10 cellular contexts compared by ENCODE assay signal in genomic region chr9:84271887-84272556, GRCh38.
DNase-seq lines count a peak whose midpoint lies in the region; ATAC-seq and TF ChIP-seq lines count a peak whose summit lies in the region.
"Had no signal": no experiment of that assay in that cellular context is flagged by ENCODE, and none has a peak within 500 bp of the region (broad histone marks: within the 10 kb centered on the region; RNA-seq: fewer than 3 reads in every experiment).

No MANE protein-coding gene starts in this region.

- H3K9me3 ChIP-seq in IMR-90 (ENCODE audit: control insufficient read depth, insufficient read depth, low read length) (no peaks in the 10 kb centered on the region), MG63 (no peaks in the 10 kb centered on the region)

- H2BK20ac ChIP-seq in IMR-90 (ENCODE audit: low read depth, low read length) = 0 out of 2 replicates have a peak overlapping the region, but pooled peaks have one; percentile 5

- H3K27me3 Mint-ChIP-seq in endothelial cell (ENCODE audit: unreplicated experiment) (no peaks in the 10 kb centered on the region), nephron progenitor cell (ENCODE audit: low read depth, poor library complexity) (peaks cover 6% of the 10 kb centered on the region)

- H3K36me3 ChIP-seq in BJ (ENCODE audit: control insufficient read depth, insufficient read depth, low read length) (no peaks in the 10 kb centered on the region), IMR-90 (ENCODE audit: control insufficient read depth, insufficient read depth, low read length) (no peaks in the 10 kb centered on the region), MG63 (no peaks in the 10 kb centered on the region)

- no peak overlapping the region for H4K91ac ChIP-seq in IMR-90 (ENCODE audit: insufficient read depth, low read depth, low read length)

- H3K9me1 ChIP-seq in IMR-90 (ENCODE audit: insufficient read depth, low read length) = no peaks in the 10 kb centered on the region

- in situ Hi-C loops in IMR-90 (cut with MboI; ENCODE audit: low sequenced_read_pairs) = no loop called here

- no peak overlapping the region; the same call in 1 of the 2 replicates for H3K14ac ChIP-seq in IMR-90 (replicated peaks; ENCODE audit: low read depth, low read length)

- no peaks in the 10 kb centered on the region for H3K36me3 Mint-ChIP-seq in endothelial cell (ENCODE audit: low read depth, unreplicated experiment)
- no peaks in the 10 kb centered on the region for H3K36me3 Mint-ChIP-seq in nephron progenitor cell (ENCODE audit: low read depth)

- TF ChIP-seq CTCF in BJ (IDR thresholded peaks at IDR 0.05; ENCODE audit: insufficient read depth, low read depth, low read length) (no peak), IMR-90 (conservative IDR thresholded peaks at IDR 0.05; ENCODE audit: low read depth, low read length) (no peak), endothelial cell (IDR thresholded peaks at IDR 0.05; ENCODE audit: unreplicated experiment) (no peak), nephron progenitor cell (IDR thresholded peaks at IDR 0.05) (no peak)

- H4K5ac ChIP-seq in IMR-90 (ENCODE audit: low read depth, low read length) = no peak overlapping the region

- no peak overlapping the region for H3K9ac ChIP-seq in IMR-90 (ENCODE audit: low read depth, low read length)

- H3K27me3 ChIP-seq in BJ (ENCODE audit: control insufficient read depth, insufficient read depth, low read length) (no peaks in the 10 kb centered on the region), IMR-90 (ENCODE audit: control insufficient read depth, insufficient read depth, low read length) (no peaks in the 10 kb centered on the region), MG63 (no peaks in the 10 kb centered on the region)

- POLR2A ChIA-PET in BJ (lab: Charles Lee) (no interaction called here), IMR-90 (lab: Charles Lee; ENCODE audit: unreplicated experiment) (no interaction called here)

- no TSS peak for BruUV-seq in IMR-90 (replicated peaks; lab: Mats Ljungman, UMichigan)

- no peak for TF ChIP-seq RAD21 in IMR-90 (IDR thresholded peaks at IDR 0.05; ENCODE audit: low read length)

- H3K4me1 ChIP-seq in IMR-90 (ENCODE audit: control insufficient read depth, insufficient read depth, low read length) = peaks cover 4% of the 10 kb centered on the region; the same call in 1 of the 2 replicates

- H3K4me3 ChIP-seq in BJ (ENCODE audit: low read depth, low read length) = peak overlapping the region; percentile 42
- H3K4me3 ChIP-seq in IMR-90 (ENCODE audit: insufficient read depth, low read depth, low read length) = peak overlapping the region; percentile 24
- H3K4me3 ChIP-seq in MG63 = no peak overlapping the region

- H3K4me1 Mint-ChIP-seq in endothelial cell (ENCODE audit: unreplicated experiment) = peaks cover 5% of the 10 kb centered on the region
- peaks cover 19% of the 10 kb centered on the region for H3K4me1 Mint-ChIP-seq in nephron progenitor cell

- H3K9me3 Mint-ChIP-seq in endothelial cell (ENCODE audit: unreplicated experiment) (no peaks in the 10 kb centered on the region), nephron progenitor cell (no peaks in the 10 kb centered on the region)

- H3K27ac ChIP-seq in IMR-90 (ENCODE audit: insufficient read depth, low read length) = no peak overlapping the region

- H3K4me3 Mint-ChIP-seq in endothelial cell (ENCODE audit: unreplicated experiment) (peak overlapping the region; percentile 56), nephron progenitor cell (peak overlapping the region; percentile 75)

- no peak overlapping the region for H3K27ac Mint-ChIP-seq in endothelial cell (ENCODE audit: unreplicated experiment)
- H3K27ac Mint-ChIP-seq in nephron progenitor cell = no peak overlapping the region

- H2AK9ac ChIP-seq in IMR-90 (replicated peaks; ENCODE audit: low read depth, low read length, poor library complexity) = no peak overlapping the region

- H3K79me1 ChIP-seq in IMR-90 (ENCODE audit: low read depth in 1 of 2, low read length in 2 of 2) = no peaks in the 10 kb centered on the region

- ATAC-seq in IMR-90 (ENCODE audit: low read depth) (no peak), HG03565 (IDR thresholded peaks at IDR 0.05; ENCODE audit: unreplicated experiment) (no peak)

- dilution Hi-C loops in IMR-90 (cut with HindIII; ENCODE audit: low sequenced_read_pairs, unreplicated experiment) = no loop called here

- H2AK5ac ChIP-seq in IMR-90 (ENCODE audit: low read depth, low read length) = no peak overlapping the region

- H3K4ac ChIP-seq in IMR-90 (ENCODE audit: low read depth, low read length) = no peak overlapping the region

- no peaks in the 10 kb centered on the region for H4K20me1 ChIP-seq in IMR-90 (ENCODE audit: insufficient read depth, low read length)

- 46% methylated on average over 6 of the region's 21 CpGs; no CpG with 5 or more reads in 1 of the 2 experiments for WGBS in IMR-90 (ENCODE audit: extremely low coverage in 2 of 2, insufficient read length in 1 of 2), 2 experiments

- no peak overlapping the region for H3K56ac ChIP-seq in IMR-90 (ENCODE audit: extremely low read depth, insufficient read depth, low read length)

- no peak overlapping the region; the same call in 1 of the 2 replicates for H3K18ac ChIP-seq in IMR-90 (ENCODE audit: low read depth, low read length)

- CTCF ChIA-PET in BJ (lab: Yijun Ruan, JAX) = interaction anchor here (0.7 to 3.0 kb wide), 5 partner anchors 11 to 351 kb away, joined by 3 to 13 read pairs (median 3); partner anchors contain the start of gene KIF27
- CTCF ChIA-PET in IMR-90 (lab: Yijun Ruan, JAX) = no interaction called here

- H2AFZ ChIP-seq in IMR-90 (replicated peaks; ENCODE audit: low read length, poor library complexity) = peak overlapping the region; percentile 72

- peak overlapping the region in 1 of 2 experiments; percentile 60; a peak in 1 of 4 replicates for H4K8ac ChIP-seq in IMR-90 (ENCODE audit: low read depth in 2 of 2, low read length in 2 of 2)

- no peak for TF ChIP-seq POLR2A in IMR-90 (IDR thresholded peaks at IDR 0.05; ENCODE audit: low read depth, low read length)

- DNase-seq in BJ (ENCODE audit: low read depth) = no peak
- peak; percentile 13 for DNase-seq in IMR-90
- DNase-seq in endothelial cell (ENCODE audit: low spot score) = no peak
- DNase-seq in nephron progenitor cell = no peak
- DNase-seq in RKO (ENCODE audit: low spot score) = no peak
- DNase-seq in MG63 = no peak
- no peak for DNase-seq in epidermal melanocyte (ENCODE audit: insufficient read length, low spot score)
- DNase-seq: activated effector memory CD4-positive, alpha-beta T cell treated with Interleukin-2 at 50 U/mL for 16 hours; GDM1 had no signal

- H2BK5ac ChIP-seq in IMR-90 (ENCODE audit: low read depth, low read length, poor library complexity, severe bottlenecking) = no peak overlapping the region

- no peak overlapping the region; the same call in 2 of the 3 replicates for H2BK15ac ChIP-seq in IMR-90 (ENCODE audit: low read depth, low read length)

- peak overlapping the region; percentile 55 for H3K4me2 ChIP-seq in IMR-90 (ENCODE audit: low read depth, low read length)

- H3K23ac ChIP-seq in IMR-90 (ENCODE audit: low read depth, low read length) = no peak overlapping the region; the same call in 1 of the 2 replicates

- intact Hi-C loops in IMR-90 (cut with micrococcal nuclease) = no loop called here

- H2BK120ac ChIP-seq in IMR-90 (ENCODE audit: low read depth, low read length) = no peak overlapping the region

TF ChIP-seq in IMR-90, 13 proteins besides CTCF, POLR2A, EP300 and RAD21:
- TF ChIP-seq MAFK (IDR thresholded peaks at IDR 0.05; ENCODE audit: low read depth, low read length) = no peak
